In genomic region chr17:68515238-68515637, GRCh38 we compare ENCODE assay signal across 10 cellular contexts. TPM values are rescaled to one million over a fixed set of nuclear protein-coding genes. Genes with fewer than 3 reads are reported as not detected.
DNase-seq lines count a peak whose midpoint lies in the region; ATAC-seq, FAIRE-seq and TF ChIP-seq lines count a peak whose summit lies in the region.
"Had no signal": no experiment of that assay in that cellular context is flagged by ENCODE, and none has a peak within 500 bp of the region (broad histone marks: within the 10 kb centered on the region; RNA-seq: fewer than 3 reads in every experiment).

No MANE protein-coding gene starts in this region.

- H3K4me2 ChIP-seq in DOHH2 (ENCODE audit: low read length), result 0 out of 2 replicates have a peak overlapping the region, but pooled peaks have one; percentile 86

- no peak for TF ChIP-seq POLR2A in sigmoid colon (IDR thresholded peaks at IDR 0.05)

- peaks cover 76% of the 10 kb centered on the region for H3K36me3 ChIP-seq in DOHH2 (ENCODE audit: control insufficient read depth, low read length)
- H3K36me3 ChIP-seq in adipocyte (ENCODE audit: control insufficient read depth, insufficient read depth, low read length, severe bottlenecking), result peaks cover 48% of the 10 kb centered on the region
- peaks cover 38% of the 10 kb centered on the region for H3K36me3 ChIP-seq in left ventricle myocardium inferior
- peaks cover 0 to 39% (median 8%) of the 10 kb centered on the region in 4 donors for H3K36me3 ChIP-seq in sigmoid colon

- H3K9me3 ChIP-seq in DOHH2 (ENCODE audit: control insufficient read depth, insufficient read depth, low read length), result no peaks in the 10 kb centered on the region
- no peaks in the 10 kb centered on the region for H3K9me3 ChIP-seq in adipocyte (ENCODE audit: control insufficient read depth, low read length)
- H3K9me3 ChIP-seq in left ventricle myocardium inferior (replicated peaks), result no peaks in the 10 kb centered on the region
- no peaks in the 10 kb centered on the region for H3K9me3 ChIP-seq in sigmoid colon

- H3K79me2 ChIP-seq in DOHH2 (ENCODE audit: control insufficient read depth, low read length), result peaks cover 68% of the 10 kb centered on the region

- H3K9me2 ChIP-seq in DOHH2 (replicated peaks; ENCODE audit: control insufficient read depth, low read length), result no peaks in the 10 kb centered on the region

- intact Hi-C loops in left ventricle myocardium inferior (cut with micrococcal nuclease), result no loop called here
- intact Hi-C loops in sigmoid colon (cut with DNase I), result no loop called here

- H4K20me1 ChIP-seq in DOHH2 (ENCODE audit: control insufficient read depth, insufficient read depth, low read depth, low read length), result peaks cover 20% of the 10 kb centered on the region

- H3K4me1 ChIP-seq in DOHH2 (ENCODE audit: control insufficient read depth, low read length), result peaks cover 30% of the 10 kb centered on the region
- peaks cover 42% of the 10 kb centered on the region for H3K4me1 ChIP-seq in adipocyte (ENCODE audit: control insufficient read depth, insufficient read depth, low read length)
- H3K4me1 ChIP-seq in left ventricle myocardium inferior, result peaks cover 98% of the 10 kb centered on the region
- peaks cover 0 to 51% (median 29%) of the 10 kb centered on the region in 4 donors for H3K4me1 ChIP-seq in sigmoid colon

- H3K4me3 ChIP-seq in DOHH2 (ENCODE audit: low read length) (no peak overlapping the region), adipocyte (ENCODE audit: low read length) (peak overlapping the region; percentile 98), left ventricle myocardium inferior (peak overlapping the region; percentile 76), sigmoid colon (peak overlapping the region in 2 of 4 donors; percentile 88)

- peak; percentile 51 for DNase-seq in adipocyte (ENCODE audit: low read depth)
- no peak for DNase-seq in left ventricle myocardium inferior
- no peak for DNase-seq in sigmoid colon
- DNase-seq in D721Med (ENCODE audit: insufficient read length, low spot score), result no peak
- DNase-seq in HT-29 (ENCODE audit: low spot score), result no peak
- DNase-seq in hippocampal formation (lab: John Stamatoyannopoulos, UW), result no peak
- DNase-seq: activated CD8-positive, alpha-beta memory T cell treated with anti-CD3 and anti-CD28 coated beads, Interleukin-2, amount 50 U/mL, for 48 hours; stimulated activated CD4-positive, alpha-beta T cell treated with anti-CD3 and anti-CD28 coated beads, Interleukin-4, amount 100 ng/mL, for 4 hours had no signal

- no peaks in the 10 kb centered on the region for H3K27me3 ChIP-seq in DOHH2 (ENCODE audit: control insufficient read depth, low read length)
- H3K27me3 ChIP-seq in adipocyte (replicated peaks; ENCODE audit: control insufficient read depth, insufficient read depth, low read length), result no peaks in the 10 kb centered on the region
- H3K27me3 ChIP-seq in left ventricle myocardium inferior (ENCODE audit: low read depth), result no peaks in the 10 kb centered on the region
- H3K27me3 ChIP-seq in sigmoid colon, result no peaks in the 10 kb centered on the region

- no peak for TF ChIP-seq EP300 in sigmoid colon (IDR thresholded peaks at IDR 0.05)

- no peaks in the 10 kb centered on the region for H3F3A ChIP-seq in DOHH2 (ENCODE audit: control insufficient read depth, insufficient read depth)

- no peak for ATAC-seq in GM19351 (IDR thresholded peaks at IDR 0.05; ENCODE audit: unreplicated experiment)

- no peak for FAIRE-seq in D721Med (lab: Jason Lieb, UNC)

- H3K9ac ChIP-seq in adipocyte (ENCODE audit: low read length), result peak overlapping the region; percentile 99

- WGBS in sigmoid colon, 2 donors, result 77 to 84% methylated on average over 8 of the region's 8 CpGs

- TF ChIP-seq CTCF in DOHH2 (IDR thresholded peaks at IDR 0.05; ENCODE audit: low read depth, low read length, poor library complexity, severe bottlenecking), result no peak
- TF ChIP-seq CTCF in left ventricle myocardium inferior (IDR thresholded peaks at IDR 0.05; ENCODE audit: borderline replicate concordance), result no peak
- no peak for TF ChIP-seq CTCF in sigmoid colon (IDR thresholded peaks at IDR 0.05)
- TF ChIP-seq CTCF in D721Med (IDR thresholded peaks at IDR 0.05; ENCODE audit: insufficient read depth, missing control alignments), result no peak

- H3K27ac ChIP-seq in DOHH2 (ENCODE audit: low read depth, low read length) (no peak overlapping the region), left ventricle myocardium inferior (replicated peaks) (peak overlapping the region; percentile 97), sigmoid colon (peak overlapping the region; percentile 60 to 99 (median 98))

RNA-seq across cellular contexts. Expression of gene PRKAR1A, which starts 3.0 kb away (rescaled TPM):
- total RNA-seq in left ventricle myocardium inferior (733 TPM), sigmoid colon (100 to 1,000 TPM; 206 to 268 (median 230) TPM)
- polyA plus RNA-seq in sigmoid colon, result 10 to 100 TPM; 53.6 to 68.3 (median 57.1) TPM
- total RNA-seq in HT-29 (2014; rRNA removed; shearing (Covaris generic)), result 86.4 and 119 TPM in 2 replicates

RNA-seq across cellular contexts. Expression of gene WIPI1, which starts 57.9 kb away (rescaled TPM):
- total RNA-seq in left ventricle myocardium inferior, result 89.9 TPM
- 10 to 100 TPM; 18.9 to 28.5 (median 22.3) TPM for total RNA-seq in sigmoid colon
- polyA plus RNA-seq in sigmoid colon, result 10 to 100 TPM; 63.2 to 78.8 (median 78.1) TPM
- total RNA-seq in HT-29 (2014; rRNA removed; shearing (Covaris generic)), result 4.4 and 7.3 TPM in 2 replicates
